19 cellular contexts compared by ENCODE assay signal in genomic region chr5:178532236-178532635, GRCh38. TPM values are rescaled to one million over a fixed set of nuclear protein-coding genes. Genes with fewer than 3 reads are reported as not detected.
DNase-seq lines count a peak whose midpoint lies in the region; ATAC-seq, FAIRE-seq and TF ChIP-seq lines count a peak whose summit lies in the region.
"Had no signal": no experiment of that assay in that cellular context is flagged by ENCODE, and none has a peak within 500 bp of the region (broad histone marks: within the 10 kb centered on the region; RNA-seq: fewer than 3 reads in every experiment).

No MANE protein-coding gene starts in this region.

- intact Hi-C loops in cardiac septum (cut with DNase I) = no loop called here
- intact Hi-C loops in left cardiac atrium (cut with DNase I) = no loop called here
- intact Hi-C loops in K562 (cut with micrococcal nuclease) = no loop called here
- intact Hi-C loops in posterior vena cava (cut with DNase I) = no loop called here

- H3K36me3 ChIP-seq in K562 (ENCODE audit: control insufficient read depth, insufficient read depth, low read length) = no peaks in the 10 kb centered on the region

- no peak for TF ChIP-seq EP300 in K562 (IDR thresholded peaks at IDR 0.05; ENCODE audit: low read length)

- no peaks in the 10 kb centered on the region for H3K79me2 ChIP-seq in K562 (ENCODE audit: control insufficient read depth, insufficient read depth, low read length)

- H4K20me1 ChIP-seq in K562 (replicated peaks; ENCODE audit: control insufficient read depth, insufficient read depth, low read length) = no peaks in the 10 kb centered on the region; the same call in 1 of the 2 replicates

- no peak overlapping the region for H3K27ac ChIP-seq in K562 (ENCODE audit: extremely low read depth, low read depth, low read length)
- H3K27ac ChIP-seq: C4-2B had no signal

- no peaks in the 10 kb centered on the region for H3K9me3 ChIP-seq in K562 (replicated peaks; ENCODE audit: control insufficient read depth, insufficient read depth, low read depth, low read length)

- H2AFZ ChIP-seq in K562 (ENCODE audit: low read depth, low read length) = no peak overlapping the region

- no peak for FAIRE-seq in K562 (lab: Jason Lieb, UNC)
- FAIRE-seq: A204.1, GM12878, HepG2 had no signal

- H3K4me3 ChIP-seq in K562 = no peak overlapping the region
- H3K4me3 ChIP-seq: GM12878 had no signal

- no peak for TF ChIP-seq POLR2A in K562 (conservative IDR thresholded peaks at IDR 0.05)

- no peak overlapping the region for H3K9ac ChIP-seq in K562 (ENCODE audit: insufficient read depth in 1 of 2, low read depth in 2 of 2, low read length in 2 of 2)

- CTCF ChIA-PET in K562 (lab: Yijun Ruan, JAX; ENCODE audit: low intra/inter-chr PET ratio) = no interaction called here

- ATAC-seq in left cardiac atrium = no peak
- ATAC-seq in K562 = no peak
- ATAC-seq: GM12878, HepG2 had no signal

- peak; percentile 54 for DNase-seq in cardiac septum (ENCODE audit: low spot score)
- no peak for DNase-seq in left cardiac atrium
- DNase-seq in K562 (ENCODE audit: extremely low read depth in 1 of 4, low spot score in 3 of 4) = no peak
- DNase-seq in posterior vena cava (ENCODE audit: low spot score) = peak; percentile 59
- DNase-seq in COLO829 (ENCODE audit: low spot score) = no peak
- DNase-seq in NCI-H1417 (lab: John Stamatoyannopoulos, UW) = no peak
- no peak for DNase-seq in occipital lobe (lab: John Stamatoyannopoulos, UW)
- DNase-seq: ACHN; CD4-positive, alpha-beta T cell; DMS79 treated with DMSO at 0.1 percent for 48 hours; EL; GOT3; H9 had no signal

- H3K27me3 ChIP-seq in K562 (ENCODE audit: control insufficient read depth in 2 of 2, insufficient read depth in 2 of 2, low read length in 2 of 2) = peaks cover 9 to 78% of the 10 kb centered on the region in 2 experiments; a peak in 4 of 5 replicates

- no peak for TF ChIP-seq CTCF in K562 (IDR thresholded peaks at IDR 0.05 in 2 of 3, conservative IDR thresholded peaks at IDR 0.05 in 1 of 3; ENCODE audit: insufficient read depth in 2 of 3, low read depth in 1 of 3, low read length in 3 of 3)

- in situ Hi-C loops in K562 (cut with MboI) = no loop called here

- 0% methylated on average over 5 of the region's 5 CpGs for WGBS in K562 (ENCODE audit: insufficient coverage, low coverage, missing lambda C conversion rate)

- H3K9me1 ChIP-seq in K562 (ENCODE audit: control insufficient read depth, insufficient read depth, low read length) = no peaks in the 10 kb centered on the region

- peaks cover 0 to 9% of the 10 kb centered on the region in 2 experiments; a peak in 2 of 5 replicates for H3K4me1 ChIP-seq in K562 (replicated peaks in 1 of 2; ENCODE audit: control insufficient read depth in 2 of 2, insufficient read depth in 2 of 2, low read length in 2 of 2)

- no peak overlapping the region for H3K4me2 ChIP-seq in K562 (ENCODE audit: insufficient read depth, low read length)

- POLR2A ChIA-PET in K562 (lab: Yijun Ruan, JAX) = interaction anchor here (0.6 to 0.7 kb wide), 3 partner anchors 9 to 1375 kb away, joined by 3 read pairs; no protein-coding TSS in a partner anchor

- no TSS peak for BruUV-seq in K562 (replicated peaks; lab: Mats Ljungman, UMichigan)

- TF ChIP-seq RAD21 in K562 (CRISPR knock-in tag; conservative IDR thresholded peaks at IDR 0.05 in 1 of 2, IDR thresholded peaks at IDR 0.05 in 1 of 2) = no peak

TF ChIP-seq in K562, 482 proteins besides CTCF, POLR2A, EP300 and RAD21:
- TF ChIP-seq RBM25 (IDR thresholded peaks at IDR 0.05; ENCODE audit: low read depth, low read length, severe bottlenecking) (peak; percentile 45), ZBTB9 (CRISPR knock-in tag; IDR thresholded peaks at IDR 0.05) (no peak), ERF (CRISPR knock-in tag; IDR thresholded peaks at IDR 0.05) (no peak), KLF1 (tag; IDR thresholded peaks at IDR 0.05) (no peak), SNAPC5 (CRISPR knock-in tag; IDR thresholded peaks at IDR 0.05) (no peak)

RNA-seq across cellular contexts. Expression of gene COL23A1, which starts 58.0 kb away (rescaled TPM):
- 16.5 TPM for total RNA-seq in cardiac septum
- 1 to 10 TPM; 5.5 to 6.0 TPM for total RNA-seq in left cardiac atrium
- not detected in 2 replicates for total RNA-seq in K562 (2011; cell fraction: chromatin; rRNA removed; ENCODE audit: low replicate concordance)
- not detected in 2 replicates for total RNA-seq in K562 (2011; cell fraction: nucleolus; rRNA removed)
- total RNA-seq in K562 (2011; cell fraction: nucleoplasm; rRNA removed) = not detected in 2 replicates
- not detected in 2 replicates for total RNA-seq in K562 (2014; rRNA removed)
- not detected in 2 replicates for total RNA-seq in K562 (2014; rRNA removed; fragmentation: Illumina TruSeq; extraction: Trizol)
- not detected in 2 replicates for total RNA-seq in K562 (2015; rRNA removed; fragmentation: Illumina TruSeq; extraction: Trizol)
- 0.09 TPM in 1 of 2 replicates, not detected in the other for total RNA-seq in K562 (2021)
- polyA plus RNA-seq in K562 (2011; rRNA removed) = not detected in 2 replicates
- polyA plus RNA-seq in K562 (2011; cell fraction: cytosol; rRNA removed) = not detected in 2 replicates
- 0.04 and 0.08 TPM in 2 replicates for polyA plus RNA-seq in K562 (2011; cell fraction: nucleus; rRNA removed)
- 0.08 and 0.18 TPM in 2 replicates for polyA plus RNA-seq in K562 (2012)
- not detected in 2 replicates for polyA plus RNA-seq in K562 (2014; fragmentation: Illumina TruSeq; extraction: Trizol)
- not detected for polyA plus RNA-seq in K562 (2014; fragmentation: Nextera tagmentation; extraction: Ambion mirVana)
- 0.09 TPM in 1 of 2 replicates, not detected in the other for polyA plus RNA-seq in K562 (2014; rRNA removed)
- not detected in 2 replicates for polyA minus RNA-seq in K562 (2011; rRNA and poly(A)+ RNA removed)
- polyA minus RNA-seq in K562 (2011; cell fraction: cytosol; rRNA and poly(A)+ RNA removed) = not detected in 2 replicates
- 0.13 TPM in 1 of 2 replicates, not detected in the other for polyA minus RNA-seq in K562 (2011; cell fraction: nucleus; rRNA and poly(A)+ RNA removed)
- 1 to 10 TPM; 2.0 to 3.0 TPM for total RNA-seq in posterior vena cava
- 0.16 TPM for total RNA-seq in occipital lobe
- total RNA-seq: CD4-positive, alpha-beta T cell; G401; HepG2 had no signal
- polyA plus RNA-seq: BJ, HepG2 had no signal

Comparison
In these comparisons a context has a peak if more than half of its experiments do, and no peak if none do; other contexts are left out.
1. DNase-seq: peak in cardiac septum (single experiment) and posterior vena cava (single experiment); none in left cardiac atrium (single experiment), K562 (0 of 4), COLO829 (single experiment), NCI-H1417 (0 of 3) and occipital lobe (single experiment).